In genomic region chr6:147504848-147505247, GRCh38 we compare ENCODE assay signal across 11 cellular contexts. TPM values are rescaled to one million over a fixed set of nuclear protein-coding genes. Genes with fewer than 3 reads are reported as not detected.
"Had no signal": no experiment of that assay in that cellular context is flagged by ENCODE, and none has a peak within 500 bp of the region (broad histone marks: within the 10 kb centered on the region; RNA-seq: fewer than 3 reads in every experiment).

No MANE protein-coding gene starts in this region.

- H3K4me1 ChIP-seq: HAP-1 had no signal

- DNase-seq: GM23248, GOT3, H7, H9, HCEC 1CT, HFFc6 had no signal

- H3K9ac ChIP-seq: GM23248 had no signal

- H3K4me3 Mint-ChIP-seq: GM23338, HFFc6 had no signal

- H3K9me3 ChIP-seq: HAP-1 had no signal

- H3K4me3 ChIP-seq: GM23248, GM23338, HAP-1 had no signal

- H3K9me3 Mint-ChIP-seq: GM23338, HFFc6 had no signal

- FAIRE-seq: H1, H54 had no signal

- H3K27ac Mint-ChIP-seq: GM23338, H9, HFFc6 had no signal

- H2AFZ ChIP-seq: GM23248, GM23338 had no signal

- H3K36me3 ChIP-seq: HAP-1 had no signal

- H3K27ac ChIP-seq: GM23248 had no signal

- ATAC-seq: GM23338, HCT116 had no signal

RNA-seq across cellular contexts. Expression of gene SAMD5, which starts 3.6 kb away (rescaled TPM):
- total RNA-seq: GM23248, HFFc6 had no signal
- polyA plus RNA-seq: GM23248, GM23338 had no signal
